Comparison of ENCODE assay signal across 1 cellular context in the genomic region with DNA sequence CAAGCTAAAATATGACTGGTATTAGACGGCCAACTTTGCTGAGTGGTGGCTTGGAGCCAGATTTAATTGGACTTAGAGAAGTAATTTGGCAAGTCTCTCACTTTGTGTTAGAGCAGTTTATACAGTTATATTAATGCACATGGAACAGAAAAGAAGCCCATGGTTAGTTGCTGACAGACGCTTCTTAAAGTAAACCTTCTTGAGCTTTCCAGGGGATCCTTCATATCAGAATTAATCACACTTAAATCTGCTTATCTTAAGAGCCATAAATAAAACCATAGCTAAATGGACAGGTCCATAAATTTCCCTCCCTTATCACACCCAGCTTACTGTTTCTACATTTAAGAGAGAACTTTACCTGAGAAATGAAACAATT.
TF ChIP-seq lines count a peak whose summit lies in the region.

No MANE protein-coding gene starts in this region.

TF ChIP-seq in endothelial cell of umbilical vein, 7 proteins besides CTCF, POLR2A, EP300 and RAD21 (continued from another document):
- TF ChIP-seq MYC (IDR thresholded peaks at IDR 0.05; ENCODE audit: low read depth, low read length) (no peak), EZH2 (IDR thresholded peaks at IDR 0.05; ENCODE audit: borderline replicate concordance, low read depth, low read length, severe bottlenecking) (no peak), FOS (IDR thresholded peaks at IDR 0.05; ENCODE audit: borderline replicate concordance, insufficient read depth, low read length) (no peak), GATA2 (IDR thresholded peaks at IDR 0.05; ENCODE audit: insufficient read depth, insufficient read length, low read depth, low read length) (no peak), POLR2AphosphoS5 (IDR thresholded peaks at IDR 0.05; ENCODE audit: insufficient read depth, low read depth, low read length) (no peak)
- TF ChIP-seq, protein P1, sequence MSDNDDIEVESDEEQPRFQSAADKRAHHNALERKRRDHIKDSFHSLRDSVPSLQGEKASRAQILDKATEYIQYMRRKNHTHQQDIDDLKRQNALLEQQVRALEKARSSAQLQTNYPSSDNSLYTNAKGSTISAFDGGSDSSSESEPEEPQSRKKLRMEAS (IDR thresholded peaks at IDR 0.05; ENCODE audit: insufficient read depth, insufficient read length): no peak
